26 cellular contexts compared by ENCODE assay signal in genomic region chr6:153727910-153728309, GRCh38.
DNase-seq lines count a peak whose midpoint lies in the region; ATAC-seq and TF ChIP-seq lines count a peak whose summit lies in the region.
"Had no signal": no experiment of that assay in that cellular context is flagged by ENCODE, and none has a peak within 500 bp of the region (broad histone marks: within the 10 kb centered on the region; RNA-seq: fewer than 3 reads in every experiment).

No MANE protein-coding gene starts in this region.

- no peaks in the 10 kb centered on the region for H3F3A ChIP-seq in GM23248 (ENCODE audit: insufficient read depth)

- no peak overlapping the region for H3K4me3 Mint-ChIP-seq in glutamatergic neuron (ENCODE audit: unreplicated experiment)
- H3K4me3 Mint-ChIP-seq: brain; CD4-positive, alpha-beta T cell; neural progenitor cell; stimulated activated memory B cell treated with anti-CD40 and anti-IgM and Interleukin-4, amounts not matched to agents 10 μg/mL and 1 μg/mL and 100 μg/mL, for 72 hours had no signal

- H3K79me2 ChIP-seq in GM23248 (ENCODE audit: insufficient read depth), result no peaks in the 10 kb centered on the region
- no peaks in the 10 kb centered on the region for H3K79me2 ChIP-seq in hepatocyte

- H3K27ac ChIP-seq in GM23248, result no peak overlapping the region
- H3K27ac ChIP-seq in hepatocyte, result no peak overlapping the region
- H3K27ac ChIP-seq in dorsolateral prefrontal cortex, result no peak overlapping the region
- H3K27ac ChIP-seq: heart right ventricle, left ventricle myocardium inferior, neural progenitor cell, psoas muscle, skin epidermis had no signal

- in situ Hi-C loops in GM23248 (cut with MboI), result no loop called here

- H2AFZ ChIP-seq in GM23248, result no peak overlapping the region
- H2AFZ ChIP-seq in hepatocyte, result no peak overlapping the region
- H2AFZ ChIP-seq: neural progenitor cell had no signal

- H3K4me2 ChIP-seq in GM23248 (ENCODE audit: unreplicated experiment), result no peak overlapping the region
- no peak overlapping the region for H3K4me2 ChIP-seq in hepatocyte
- H3K4me2 ChIP-seq: neural progenitor cell had no signal

- no peaks in the 10 kb centered on the region for H3K27me3 Mint-ChIP-seq in glutamatergic neuron (ENCODE audit: unreplicated experiment)
- H3K27me3 Mint-ChIP-seq: brain; CD4-positive, alpha-beta T cell; stimulated activated memory B cell treated with anti-CD40 and anti-IgM and Interleukin-4, amounts not matched to agents 10 μg/mL and 1 μg/mL and 100 μg/mL, for 72 hours had no signal

- H3K36me3 Mint-ChIP-seq in glutamatergic neuron (ENCODE audit: unreplicated experiment), result no peaks in the 10 kb centered on the region
- H3K36me3 Mint-ChIP-seq: brain; neural progenitor cell; stimulated activated memory B cell treated with anti-CD40 and anti-IgM and Interleukin-4, amounts not matched to agents 10 μg/mL and 1 μg/mL and 100 μg/mL, for 72 hours had no signal

- H3K4me3 ChIP-seq in BE2C (ENCODE audit: low read depth, low read length), result no peak overlapping the region
- no peak overlapping the region for H3K4me3 ChIP-seq in GM23248
- no peak overlapping the region for H3K4me3 ChIP-seq in adipocyte (ENCODE audit: low read length)
- no peak overlapping the region for H3K4me3 ChIP-seq in hepatocyte
- H3K4me3 ChIP-seq in dorsolateral prefrontal cortex, result no peak overlapping the region
- H3K4me3 ChIP-seq: GM12878, heart right ventricle, left ventricle myocardium inferior, neural progenitor cell, psoas muscle, skin epidermis had no signal

- H3K4me1 Mint-ChIP-seq in glutamatergic neuron (ENCODE audit: low read depth, unreplicated experiment), result no peaks in the 10 kb centered on the region
- H3K4me1 Mint-ChIP-seq: stimulated activated memory B cell treated with anti-CD40 and anti-IgM and Interleukin-4, amounts not matched to agents 10 μg/mL and 1 μg/mL and 100 μg/mL, for 72 hours had no signal

- 13 to 42% methylated on average over 1 of the region's 1 CpG for WGBS in GM23248 (ENCODE audit: low coverage in 1 of 2, low lambda C conversion rate in 2 of 2, missing lambda C conversion rate in 2 of 2), 2 experiments
- WGBS in hepatocyte (ENCODE audit: low lambda C conversion rate, missing lambda C conversion rate), result 12% methylated on average over 1 of the region's 1 CpG

- ATAC-seq in GM18858 (IDR thresholded peaks at IDR 0.05; ENCODE audit: unreplicated experiment), result no peak
- ATAC-seq: GM12878; heart right ventricle; psoas muscle; stimulated activated memory B cell treated with anti-CD40 and anti-IgM and Interleukin-4, amounts not matched to agents 10 μg/mL and 1 μg/mL and 100 μg/mL, for 72 hours had no signal

- H3K27me3 ChIP-seq in BE2C (no peaks in the 10 kb centered on the region), GM23248 (replicated peaks; ENCODE audit: insufficient read depth) (no peaks in the 10 kb centered on the region), adipocyte (replicated peaks; ENCODE audit: control insufficient read depth, insufficient read depth, low read length) (no peaks in the 10 kb centered on the region), hepatocyte (no peaks in the 10 kb centered on the region), dorsolateral prefrontal cortex (no peaks in the 10 kb centered on the region)
- H3K27me3 ChIP-seq: heart right ventricle, neural progenitor cell had no signal

- H3K27ac Mint-ChIP-seq in glutamatergic neuron (ENCODE audit: unreplicated experiment), result no peak overlapping the region
- H3K27ac Mint-ChIP-seq: CD4-positive, alpha-beta T cell; neural progenitor cell; stimulated activated memory B cell treated with anti-CD40 and anti-IgM and Interleukin-4, amounts not matched to agents 10 μg/mL and 1 μg/mL and 100 μg/mL, for 72 hours had no signal

- TF ChIP-seq CTCF in BE2C (IDR thresholded peaks at IDR 0.05; ENCODE audit: low read depth, low read length), result no peak
- no peak for TF ChIP-seq CTCF in hepatocyte (IDR thresholded peaks at IDR 0.05; ENCODE audit: poor library complexity)
- TF ChIP-seq CTCF in glutamatergic neuron (IDR thresholded peaks at IDR 0.05; ENCODE audit: partially characterized antibody, unreplicated experiment), result no peak
- TF ChIP-seq CTCF in dorsolateral prefrontal cortex (IDR thresholded peaks at IDR 0.05 in 54 of 56, conservative IDR thresholded peaks at IDR 0.05 in 2 of 56; ENCODE audit: low read depth in 1 of 56, partially characterized antibody in 56 of 56), result no peak

- intact Hi-C loops in dorsolateral prefrontal cortex (cut with DNase I), result no loop called here

- no peaks in the 10 kb centered on the region for H3K9me3 ChIP-seq in BE2C
- H3K9me3 ChIP-seq in GM23248 (ENCODE audit: low read depth), result no peaks in the 10 kb centered on the region
- H3K9me3 ChIP-seq in adipocyte (ENCODE audit: control insufficient read depth, low read length), result no peaks in the 10 kb centered on the region
- no peaks in the 10 kb centered on the region for H3K9me3 ChIP-seq in hepatocyte (ENCODE audit: low read depth)
- H3K9me3 ChIP-seq: psoas muscle had no signal

- peak; percentile 7 for DNase-seq in BE2C
- DNase-seq in GM23248, result peak; percentile 2
- peak; percentile 0 for DNase-seq in adipocyte (ENCODE audit: low read depth)
- DNase-seq in hepatocyte (ENCODE audit: low spot score), result peak; percentile 8
- no peak for DNase-seq in NOMO-1 treated with DMSO at 0.1 percent for 48 hours (lab: John Stamatoyannopoulos, UW; ENCODE audit: unreplicated experiment)
- DNase-seq in glutamatergic neuron, result no peak
- DNase-seq in dorsolateral prefrontal cortex, result no peak
- DNase-seq: activated CD4-positive, alpha-beta T cell treated with anti-CD3 and anti-CD28 coated beads, Interleukin-2, amount 50 U/mL, for 48 hours; activated CD4-positive, CD25-positive, alpha-beta regulatory T cell; activated CD8-positive, alpha-beta memory T cell treated with anti-CD3 and anti-CD28 coated beads, Interleukin-2, amount 50 U/mL, for 48 hours; activated effector memory CD4-positive, alpha-beta T cell treated with anti-CD3 and anti-CD28 coated beads, Interleukin-2, amount 50 U/mL, for 16 hours; CD4-positive, alpha-beta T cell; cortex of kidney; DMS 273 treated with DMSO at 0.1 percent for 48 hours; heart right ventricle; left ventricle myocardium inferior; NCI-H1105; NCI-H510A treated with DMSO at 0.1 percent for 48 hours; psoas muscle; stimulated activated CD4-positive, alpha-beta T cell treated with anti-CD3 and anti-CD28 coated beads, Interleukin-2, amount 100 ng/mL, for 24 hours had no signal

- H3K36me3 ChIP-seq in BE2C (no peaks in the 10 kb centered on the region), GM23248 (ENCODE audit: low read depth) (no peaks in the 10 kb centered on the region), adipocyte (ENCODE audit: control insufficient read depth, insufficient read depth, low read length, severe bottlenecking) (no peaks in the 10 kb centered on the region), hepatocyte (replicated peaks; ENCODE audit: insufficient read depth, low read depth) (no peaks in the 10 kb centered on the region)
- H3K36me3 ChIP-seq: heart right ventricle, left ventricle myocardium inferior, neural progenitor cell had no signal

- H4K20me1 ChIP-seq in GM23248 (ENCODE audit: insufficient read depth) (no peaks in the 10 kb centered on the region), hepatocyte (ENCODE audit: insufficient read depth, poor library complexity, severe bottlenecking) (no peaks in the 10 kb centered on the region)

- H3K9ac ChIP-seq in GM23248 (no peak overlapping the region), adipocyte (ENCODE audit: low read length) (no peak overlapping the region)
- H3K9ac ChIP-seq: neural progenitor cell had no signal

- peaks cover 22% of the 10 kb centered on the region for H3K4me1 ChIP-seq in BE2C
- no peaks in the 10 kb centered on the region for H3K4me1 ChIP-seq in GM23248 (ENCODE audit: insufficient read depth)
- no peaks in the 10 kb centered on the region for H3K4me1 ChIP-seq in adipocyte (ENCODE audit: control insufficient read depth, insufficient read depth, low read length)
- H3K4me1 ChIP-seq in hepatocyte (ENCODE audit: insufficient read depth), result no peaks in the 10 kb centered on the region
- H3K4me1 ChIP-seq: left ventricle myocardium inferior, psoas muscle had no signal

- H3K9me2 ChIP-seq in GM23248 (ENCODE audit: insufficient read depth) (no peaks in the 10 kb centered on the region), hepatocyte (replicated peaks; ENCODE audit: insufficient read depth) (no peaks in the 10 kb centered on the region)

- peaks cover 1% of the 10 kb centered on the region for H3K9me3 Mint-ChIP-seq in glutamatergic neuron (ENCODE audit: unreplicated experiment)
- H3K9me3 Mint-ChIP-seq: CD4-positive, alpha-beta T cell had no signal

Comparison
In these comparisons a context has a peak if more than half of its experiments do, and no peak if none do; other contexts are left out.
1. DNase-seq: peak in BE2C (single experiment), GM23248 (single experiment), adipocyte (single experiment) and hepatocyte (single experiment); none in NOMO-1 treated with DMSO at 0.1 percent for 48 hours (single experiment), glutamatergic neuron (single experiment) and dorsolateral prefrontal cortex (0 of 10).